Comparison of ENCODE assay signal across 11 cellular contexts in the genomic region with DNA sequence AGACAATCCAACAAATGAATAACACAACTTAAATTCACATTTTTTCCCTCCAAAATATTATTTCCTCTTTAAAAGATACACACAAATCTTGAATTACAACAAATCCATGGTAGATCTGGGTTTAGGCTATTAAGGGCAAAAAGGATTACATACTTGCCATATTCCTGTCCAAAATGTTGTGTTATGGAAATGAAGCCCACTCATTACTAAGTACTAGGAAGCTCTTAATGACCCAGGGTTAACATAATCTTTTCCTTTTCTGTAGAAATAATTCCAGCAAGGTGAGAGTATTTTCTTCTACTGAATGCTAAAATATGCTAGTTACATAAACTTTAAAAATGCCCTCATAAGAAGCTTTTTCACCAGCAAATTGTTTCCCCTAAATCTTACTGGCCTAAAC. TPM values are rescaled to one million over a fixed set of nuclear protein-coding genes. Genes with fewer than 3 reads are reported as not detected.
DNase-seq lines count a peak whose midpoint lies in the region; ATAC-seq and TF ChIP-seq lines count a peak whose summit lies in the region.
"Had no signal": no experiment of that assay in that cellular context is flagged by ENCODE, and none has a peak within 500 bp of the region (broad histone marks: within the 10 kb centered on the region; RNA-seq: fewer than 3 reads in every experiment).

No MANE protein-coding gene starts in this region.

- ATAC-seq in IMR-90 (ENCODE audit: low read depth) (no peak), GM19452 (IDR thresholded peaks at IDR 0.05; ENCODE audit: unreplicated experiment) (no peak), GM21367 (IDR thresholded peaks at IDR 0.05; ENCODE audit: unreplicated experiment) (no peak)
- ATAC-seq in naive thymus-derived CD8-positive, alpha-beta T cell, result no peak

- H3K36me3 ChIP-seq in BJ (ENCODE audit: control insufficient read depth, insufficient read depth, low read length) (no peaks in the 10 kb centered on the region), IMR-90 (ENCODE audit: control insufficient read depth, insufficient read depth, low read length) (no peaks in the 10 kb centered on the region), breast epithelium (no peaks in the 10 kb centered on the region)

- H3K27me3 Mint-ChIP-seq in naive thymus-derived CD8-positive, alpha-beta T cell, result no peaks in the 10 kb centered on the region

- H3K9me3 ChIP-seq in IMR-90 (ENCODE audit: control insufficient read depth, insufficient read depth, low read length) (no peaks in the 10 kb centered on the region), breast epithelium (no peaks in the 10 kb centered on the region)

- H3K18ac ChIP-seq in IMR-90 (ENCODE audit: low read depth, low read length), result no peak overlapping the region

- H4K8ac ChIP-seq in IMR-90 (ENCODE audit: low read depth in 2 of 2, low read length in 2 of 2), result no peak overlapping the region

- H3K9me3 Mint-ChIP-seq in naive thymus-derived CD8-positive, alpha-beta T cell, result no peaks in the 10 kb centered on the region

- peak overlapping the region; percentile 46; the same call in 1 of the 2 replicates for H3K9ac ChIP-seq in IMR-90 (ENCODE audit: low read depth, low read length)

- in situ Hi-C loops in IMR-90 (cut with MboI; ENCODE audit: low sequenced_read_pairs), result loop anchor here (10.0 kb wide), 1 partner anchor 582 kb away; a partner anchor contains a TSS

- no peak overlapping the region for H4K91ac ChIP-seq in IMR-90 (ENCODE audit: insufficient read depth, low read depth, low read length)

- peak overlapping the region in 7 of 10 donors; percentile 22 to 100 (median 98) for H3K27ac Mint-ChIP-seq in naive thymus-derived CD8-positive, alpha-beta T cell

- no peak for TF ChIP-seq POLR2A in IMR-90 (IDR thresholded peaks at IDR 0.05; ENCODE audit: low read depth, low read length)
- no peak for TF ChIP-seq POLR2A in breast epithelium (IDR thresholded peaks at IDR 0.05)

- no peak overlapping the region for H2BK120ac ChIP-seq in IMR-90 (ENCODE audit: low read depth, low read length)

- H3K27me3 ChIP-seq in BJ (ENCODE audit: control insufficient read depth, insufficient read depth, low read length) (no peaks in the 10 kb centered on the region), IMR-90 (ENCODE audit: control insufficient read depth, insufficient read depth, low read length) (no peaks in the 10 kb centered on the region), breast epithelium (no peaks in the 10 kb centered on the region)

- peak overlapping the region; percentile 84 for H3K4me2 ChIP-seq in IMR-90 (ENCODE audit: low read depth, low read length)

- CTCF ChIA-PET in BJ (lab: Yijun Ruan, JAX) (no interaction called here), IMR-90 (lab: Yijun Ruan, JAX) (no interaction called here)

- H3K36me3 Mint-ChIP-seq in naive thymus-derived CD8-positive, alpha-beta T cell, result peaks cover 0 to 2% (median 0%) of the 10 kb centered on the region in 3 donors

- H3K9me1 ChIP-seq in IMR-90 (ENCODE audit: insufficient read depth, low read length), result peaks cover 5% of the 10 kb centered on the region

- no peak overlapping the region; the same call in 1 of the 2 replicates for H3K23ac ChIP-seq in IMR-90 (ENCODE audit: low read depth, low read length)

- TF ChIP-seq CTCF in BJ (IDR thresholded peaks at IDR 0.05; ENCODE audit: insufficient read depth, low read depth, low read length), result no peak
- no peak for TF ChIP-seq CTCF in IMR-90 (conservative IDR thresholded peaks at IDR 0.05; ENCODE audit: low read depth, low read length)
- TF ChIP-seq CTCF in breast epithelium (IDR thresholded peaks at IDR 0.05), result no peak

- intact Hi-C loops in IMR-90 (cut with micrococcal nuclease), result loop anchor here (5.0 kb wide), 1 partner anchor 580 kb away; a partner anchor contains a TSS
- intact Hi-C loops in breast epithelium (cut with DNase I; ENCODE audit: low total_unique reads), result loop anchor here (5.0 kb wide), 1 partner anchor 160 kb away; no protein-coding TSS in a partner anchor

- no peak overlapping the region for H2AK9ac ChIP-seq in IMR-90 (replicated peaks; ENCODE audit: low read depth, low read length, poor library complexity)

- no TSS peak for BruUV-seq in IMR-90 (replicated peaks; lab: Mats Ljungman, UMichigan)

- H3K4me1 ChIP-seq in IMR-90 (ENCODE audit: control insufficient read depth, insufficient read depth, low read length) (peaks cover 4% of the 10 kb centered on the region; the same call in 1 of the 2 replicates), breast epithelium (peaks cover 0 to 4% of the 10 kb centered on the region in 2 donors)

- H4K20me1 ChIP-seq in IMR-90 (ENCODE audit: insufficient read depth, low read length), result no peaks in the 10 kb centered on the region; the same call in 1 of the 2 replicates

- no peak overlapping the region for H4K5ac ChIP-seq in IMR-90 (ENCODE audit: low read depth, low read length)

- dilution Hi-C loops in IMR-90 (cut with HindIII; ENCODE audit: low sequenced_read_pairs, unreplicated experiment), result no loop called here

- no peak overlapping the region for H2AFZ ChIP-seq in IMR-90 (replicated peaks; ENCODE audit: low read length, poor library complexity)

- no peak for TF ChIP-seq RAD21 in IMR-90 (IDR thresholded peaks at IDR 0.05; ENCODE audit: low read length)

- H2BK5ac ChIP-seq in IMR-90 (ENCODE audit: low read depth, low read length, poor library complexity, severe bottlenecking), result no peak overlapping the region

- H3K4ac ChIP-seq in IMR-90 (ENCODE audit: low read depth, low read length), result no peak overlapping the region

- H2BK20ac ChIP-seq in IMR-90 (ENCODE audit: low read depth, low read length), result no peak overlapping the region

- H3K4me1 Mint-ChIP-seq in naive thymus-derived CD8-positive, alpha-beta T cell, result peaks cover 27 to 71% (median 63%) of the 10 kb centered on the region in 4 donors

- peak overlapping the region; percentile 78; the same call in 1 of the 2 replicates for H3K4me3 ChIP-seq in BJ (ENCODE audit: low read depth, low read length)
- H3K4me3 ChIP-seq in IMR-90 (ENCODE audit: insufficient read depth, low read depth, low read length), result no peak overlapping the region; the same call in 1 of the 2 replicates
- H3K4me3 ChIP-seq in breast epithelium, result peak overlapping the region; percentile 75 to 98 (median 77)

- no peak overlapping the region for H3K27ac ChIP-seq in IMR-90 (ENCODE audit: insufficient read depth, low read length)
- H3K27ac ChIP-seq in breast epithelium, result no peak overlapping the region

- peaks cover 10 to 33% of the 10 kb centered on the region in 2 experiments for H3K79me1 ChIP-seq in IMR-90 (ENCODE audit: low read depth in 1 of 2, low read length in 2 of 2)

- H3K56ac ChIP-seq in IMR-90 (ENCODE audit: extremely low read depth, insufficient read depth, low read length), result no peak overlapping the region

- POLR2A ChIA-PET in BJ (lab: Charles Lee), result no interaction called here
- POLR2A ChIA-PET in IMR-90 (lab: Charles Lee; ENCODE audit: unreplicated experiment), result no interaction called here
- POLR2A ChIA-PET in naive thymus-derived CD8-positive, alpha-beta T cell (lab: Charles Lee), result interaction anchor here (4.3 kb wide), 1 partner anchor 148 kb away, joined by 35 read pairs; a partner anchor contains a TSS

- no peak overlapping the region for H2AK5ac ChIP-seq in IMR-90 (ENCODE audit: low read depth, low read length)

- H2BK15ac ChIP-seq in IMR-90 (ENCODE audit: low read depth, low read length), result no peak overlapping the region

- no peak overlapping the region for H3K14ac ChIP-seq in IMR-90 (replicated peaks; ENCODE audit: low read depth, low read length)

- no peak for DNase-seq in BJ (ENCODE audit: low read depth)
- no peak for DNase-seq in IMR-90
- DNase-seq in breast epithelium (ENCODE audit: low spot score in 2 of 2), result no peak
- no peak for DNase-seq in naive thymus-derived CD8-positive, alpha-beta T cell
- no peak for DNase-seq in SIG-M5 (lab: John Stamatoyannopoulos, UW)
- DNase-seq in effector CD4-positive, alpha-beta T cell, result no peak
- DNase-seq: GDM1, NCI-H1105, posterior cingulate gyrus had no signal

- H3K4me3 Mint-ChIP-seq in naive thymus-derived CD8-positive, alpha-beta T cell, result peak overlapping the region; percentile 27 to 100 (median 98)

TF ChIP-seq in IMR-90, 13 proteins besides CTCF, POLR2A, EP300 and RAD21:
- TF ChIP-seq CHD1 (IDR thresholded peaks at IDR 0.05; ENCODE audit: low read depth, low read length) (no peak), CEBPB (IDR thresholded peaks at IDR 0.05; ENCODE audit: low read depth, low read length) (no peak), SMC3 (IDR thresholded peaks at IDR 0.05; ENCODE audit: low read depth, low read length) (no peak), MAFK (IDR thresholded peaks at IDR 0.05; ENCODE audit: low read depth, low read length) (no peak)
- TF ChIP-seq, protein P1, sequence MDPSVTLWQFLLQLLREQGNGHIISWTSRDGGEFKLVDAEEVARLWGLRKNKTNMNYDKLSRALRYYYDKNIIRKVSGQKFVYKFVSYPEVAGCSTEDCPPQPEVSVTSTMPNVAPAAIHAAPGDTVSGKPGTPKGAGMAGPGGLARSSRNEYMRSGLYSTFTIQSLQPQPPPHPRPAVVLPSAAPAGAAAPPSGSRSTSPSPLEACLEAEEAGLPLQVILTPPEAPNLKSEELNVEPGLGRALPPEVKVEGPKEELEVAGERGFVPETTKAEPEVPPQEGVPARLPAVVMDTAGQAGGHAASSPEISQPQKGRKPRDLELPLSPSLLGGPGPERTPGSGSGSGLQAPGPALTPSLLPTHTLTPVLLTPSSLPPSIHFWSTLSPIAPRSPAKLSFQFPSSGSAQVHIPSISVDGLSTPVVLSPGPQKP (IDR thresholded peaks at IDR 0.05; ENCODE audit: borderline replicate concordance, low read depth, low read length), result no peak

RNA-seq across cellular contexts. Expression of a gene that starts 1.6 kb away (rescaled TPM):
- polyA plus RNA-seq in BJ (2011; rRNA removed), result 4.0 and 6.0 TPM in 2 replicates
- polyA minus RNA-seq in BJ (2011; rRNA and poly(A)+ RNA removed), result 8.4 and 14.0 TPM in 2 replicates
- total RNA-seq in IMR-90 (2012; rRNA removed), result 16.0 and 16.7 TPM in 2 replicates
- polyA plus RNA-seq in IMR-90 (2012; rRNA removed), result 2.8 and 3.8 TPM in 2 replicates
- 0.55 and 0.73 TPM in 2 replicates for polyA plus RNA-seq in IMR-90 (2012; cell fraction: cytosol; rRNA removed)
- 1.2 and 10.2 TPM in 2 replicates for polyA plus RNA-seq in IMR-90 (2012; cell fraction: nucleus; rRNA removed; ENCODE audit: low replicate concordance)
- total RNA-seq in breast epithelium, result 10 to 100 TPM; 30.6 to 78.9 (median 62.3) TPM
- total RNA-seq in naive thymus-derived CD8-positive, alpha-beta T cell, result 10 to 100 TPM; 33.4 to 37.2 TPM
- polyA plus RNA-seq in naive thymus-derived CD8-positive, alpha-beta T cell, result 1 to 10 TPM; 5.1 to 8.7 (median 6.6) TPM
